8 cellular contexts compared by ENCODE assay signal in genomic region chr14:105168496-105168978, GRCh38. TPM values are rescaled to one million over a fixed set of nuclear protein-coding genes. Genes with fewer than 3 reads are reported as not detected.
DNase-seq lines count a peak whose midpoint lies in the region; ATAC-seq and TF ChIP-seq lines count a peak whose summit lies in the region.

TSS of gene JAG2 (minus strand) at chr14:105168776. CDS start at chr14:105168420, 356 bp downstream.

- H3K4me1 ChIP-seq in RWPE2 (ENCODE audit: insufficient read depth, poor library complexity, severe bottlenecking), result peaks cover 19% of the 10 kb centered on the region
- no peaks in the 10 kb centered on the region for H3K4me1 ChIP-seq in adipocyte (ENCODE audit: control insufficient read depth, insufficient read depth, low read length)
- H3K4me1 ChIP-seq in gastrocnemius medialis, result peaks cover 50 to 63% of the 10 kb centered on the region in 2 donors

- TF ChIP-seq CTCF in 22Rv1 (IDR thresholded peaks at IDR 0.05), result no peak
- TF ChIP-seq CTCF in RWPE2 (IDR thresholded peaks at IDR 0.05; ENCODE audit: poor library complexity, severe bottlenecking), result no peak
- TF ChIP-seq CTCF in gastrocnemius medialis (IDR thresholded peaks at IDR 0.05 in 4 of 5, conservative IDR thresholded peaks at IDR 0.05 in 1 of 5), result no peak

- in situ Hi-C loops in gastrocnemius medialis (cut with MboI; ENCODE audit: low sequenced_read_pairs in 4 of 4), result no loop called here

- H3K4me3 ChIP-seq in H7 (ENCODE audit: insufficient read depth, low read depth, low read length), result peak within 1 kb of the TSS; percentile 54
- H3K4me3 ChIP-seq in RWPE2 (ENCODE audit: severe bottlenecking), result peak within 1 kb of the TSS; percentile 36
- H3K4me3 ChIP-seq in adipocyte (ENCODE audit: low read length), result no peak within 1 kb of the TSS
- H3K4me3 ChIP-seq in gastrocnemius medialis, result peak within 1 kb of the TSS; percentile 45 to 58 (median 54)

- peak; percentile 41 to 54 for TF ChIP-seq POLR2A in gastrocnemius medialis (IDR thresholded peaks at IDR 0.05)

- peak; percentile 6; the same call in 1 of the 3 replicates for ATAC-seq in RWPE2 (ENCODE audit: low read depth)
- peak; percentile 44 for ATAC-seq in left ventricle myocardium superior
- ATAC-seq in gastrocnemius medialis, result peak; percentile 60 to 62

- intact Hi-C loops in left ventricle myocardium superior (cut with micrococcal nuclease), result no loop called here
- intact Hi-C loops in gastrocnemius medialis (cut with DNase I; ENCODE audit: low total_unique reads), result loop anchor here (5.0 to 10.0 kb wide), 3 partner anchors 159 to 326 kb away; partner anchors contain the start of genes CLBA1 and TEDC1

- H3K9me3 ChIP-seq in RWPE2 (ENCODE audit: severe bottlenecking) (no peaks in the 10 kb centered on the region), adipocyte (ENCODE audit: control insufficient read depth, low read length) (no peaks in the 10 kb centered on the region), gastrocnemius medialis (no peaks in the 10 kb centered on the region)

- H3K36me3 ChIP-seq in H7 (replicated peaks; ENCODE audit: control insufficient read depth, insufficient read depth, low read length) (no peaks in the 10 kb centered on the region), RWPE2 (ENCODE audit: low read depth) (peaks cover 4% of the 10 kb centered on the region; the same call in 1 of the 2 replicates), adipocyte (ENCODE audit: control insufficient read depth, insufficient read depth, low read length, severe bottlenecking) (no peaks in the 10 kb centered on the region), gastrocnemius medialis (no peaks in the 10 kb centered on the region)

- peaks cover 5% of the 10 kb centered on the region for H3K27me3 ChIP-seq in H7 (ENCODE audit: control insufficient read depth, insufficient read depth, low read length)
- no peaks in the 10 kb centered on the region for H3K27me3 ChIP-seq in RWPE2 (ENCODE audit: insufficient read depth, poor library complexity, severe bottlenecking)
- H3K27me3 ChIP-seq in adipocyte (replicated peaks; ENCODE audit: control insufficient read depth, insufficient read depth, low read length), result peaks cover 30% of the 10 kb centered on the region
- H3K27me3 ChIP-seq in gastrocnemius medialis, result no peaks in the 10 kb centered on the region

- peak within 1 kb of the TSS; percentile 67 for H3K27ac ChIP-seq in 22Rv1
- peak within 1 kb of the TSS; percentile 78 for H3K27ac ChIP-seq in RWPE2 (ENCODE audit: poor library complexity, severe bottlenecking)
- H3K27ac ChIP-seq in gastrocnemius medialis, result peak within 1 kb of the TSS; percentile 76 to 83 (median 80)

- peak; percentile 94 for DNase-seq in H7
- DNase-seq in RWPE2 (ENCODE audit: low spot score), result no peak
- DNase-seq in adipocyte (ENCODE audit: low read depth), result peak; percentile 58
- DNase-seq in left ventricle myocardium superior, result peak; percentile 82
- peak; percentile 64 to 75 for DNase-seq in gastrocnemius medialis
- no peak for DNase-seq in AML-193 (lab: John Stamatoyannopoulos, UW)
- DNase-seq in A172 (ENCODE audit: low spot score), result no peak

- no peak within 1 kb of the TSS for H3K9ac ChIP-seq in adipocyte (ENCODE audit: low read length)

RNA-seq across cellular contexts. Expression of gene JAG2, which starts in this region (rescaled TPM):
- 13.0 and 17.9 TPM in 2 replicates for total RNA-seq in H7 (2014; rRNA removed; shearing (Covaris generic))
- 33.6 TPM for total RNA-seq in left ventricle myocardium superior
- 10 to 100 TPM in 3 of 4 donors, 1 to 10 TPM in 1; 8.0 to 17.9 (median 15.7) TPM for total RNA-seq in gastrocnemius medialis
- 6.5 and 9.8 TPM in 2 replicates for total RNA-seq in A172 (2014; rRNA removed; shearing (Covaris generic))

Comparison
In these comparisons a context has a peak if more than half of its experiments do, and no peak if none do; other contexts are left out.
1. DNase-seq: peak in H7 (single experiment), adipocyte (single experiment), left ventricle myocardium superior (single experiment) and gastrocnemius medialis (2 of 2); none in RWPE2 (single experiment), AML-193 (0 of 2) and A172 (single experiment).
2. ATAC-seq: peak in every context shown above with its lines; median percentile 61 in gastrocnemius medialis; 44 in left ventricle myocardium superior; 6 in RWPE2.
3. Peak in every context shown above with its lines, with median percentiles within 50 percentile points of each other: H3K27ac ChIP-seq.